In genomic region chr15:68679961-68680371, GRCh38 we compare ENCODE assay signal across 21 cellular contexts.
A peak's percentile ranks its signal among the peaks of the same experiment; 100 is the strongest.
DNase-seq lines count a peak whose midpoint lies in the region; TF ChIP-seq lines count a peak whose summit lies in the region.
"Had no signal": no experiment of that assay in that cellular context is flagged by ENCODE, and none has a peak within 500 bp of the region (broad histone marks: within the 10 kb centered on the region; RNA-seq: fewer than 3 reads in every experiment).

No MANE protein-coding gene starts in this region.

- no peaks in the 10 kb centered on the region for H3K9me3 Mint-ChIP-seq in HFFc6
- H3K9me3 Mint-ChIP-seq: nephron progenitor cell had no signal

- peak; percentile 33 for DNase-seq in NCI-H345 (lab: John Stamatoyannopoulos, UW)
- DNase-seq in NCI-H345 treated with DMSO at 0.1 percent for 48 hours (lab: John Stamatoyannopoulos, UW; ENCODE audit: unreplicated experiment) = no peak
- DNase-seq in mesenteric fat pad (ENCODE audit: low spot score) = peak; percentile 35
- DNase-seq in HFFc6 = no peak
- DNase-seq in KG1 (lab: John Stamatoyannopoulos, UW) = no peak
- no peak for DNase-seq in stimulated activated CD4-positive, alpha-beta T cell treated with anti-CD3 and anti-CD28 coated beads, Interleukin-15, amount 100 ng/mL, for 24 hours
- DNase-seq: activated effector memory CD4-positive, alpha-beta T cell treated with Interleukin-2 at 50 U/mL for 16 hours; BE2C; mesendoderm; NCI-H1105; NCI-H2081 treated with DMSO at 0.1 percent for 48 hours; nephron progenitor cell; small intestine; stimulated activated CD4-positive, alpha-beta T cell treated with anti-CD3 and anti-CD28 coated beads, Interleukin-4, amount 100 ng/mL, for 1 hour; stomach; T-helper 17 cell; upper lobe of right lung had no signal

- H3K27me3 Mint-ChIP-seq in HFFc6 (ENCODE audit: insufficient read depth) = no peaks in the 10 kb centered on the region; the same call in 1 of the 2 replicates

- TF ChIP-seq CTCF in HFFc6 (IDR thresholded peaks at IDR 0.05) = no peak

- H3K36me3 Mint-ChIP-seq in HFFc6 (ENCODE audit: low read depth) = no peaks in the 10 kb centered on the region

- no peak overlapping the region for H3K27ac Mint-ChIP-seq in HFFc6
- H3K27ac Mint-ChIP-seq: nephron progenitor cell, T-helper 17 cell had no signal

- peak overlapping the region; percentile 89 for H3K27ac ChIP-seq in cingulate gyrus (ENCODE audit: low read depth, low read length)
- peak overlapping the region; percentile 95 for H3K27ac ChIP-seq in temporal lobe (ENCODE audit: low read depth, low read length)
- H3K27ac ChIP-seq: prostate gland, stomach, upper lobe of right lung, VCaP had no signal

- no peak overlapping the region for H3K4me3 Mint-ChIP-seq in HFFc6
- H3K4me3 Mint-ChIP-seq: nephron progenitor cell, T-helper 17 cell had no signal

- H3K4me1 Mint-ChIP-seq in HFFc6 (ENCODE audit: low read depth) = peaks cover 7% of the 10 kb centered on the region

Comparison
In these comparisons a context has a peak if more than half of its experiments do, and no peak if none do; other contexts are left out.
1. DNase-seq: peak in NCI-H345 (single experiment) and mesenteric fat pad (single experiment); none in NCI-H345 treated with DMSO at 0.1 percent for 48 hours (single experiment), HFFc6 (single experiment), KG1 (single experiment) and stimulated activated CD4-positive, alpha-beta T cell treated with anti-CD3 and anti-CD28 coated beads, Interleukin-15, amount 100 ng/mL, for 24 hours (single experiment).